29 cellular contexts compared by ENCODE assay signal in genomic region chr7:73890541-73891147, GRCh38. TPM values are rescaled to one million over a fixed set of nuclear protein-coding genes. Genes with fewer than 3 reads are reported as not detected.
DNase-seq lines count a peak whose midpoint lies in the region; ATAC-seq and TF ChIP-seq lines count a peak whose summit lies in the region.
"Had no signal": no experiment of that assay in that cellular context is flagged by ENCODE, and none has a peak within 500 bp of the region (broad histone marks: within the 10 kb centered on the region; RNA-seq: fewer than 3 reads in every experiment).

No MANE protein-coding gene starts in this region.

- H3K36me3 Mint-ChIP-seq in GM23338 (ENCODE audit: low read depth): peaks cover 4% of the 10 kb centered on the region; the same call in 2 of the 3 replicates
- H3K36me3 Mint-ChIP-seq in Calu3 (ENCODE audit: insufficient read depth, unreplicated experiment): no peaks in the 10 kb centered on the region
- H3K36me3 Mint-ChIP-seq: activated naive CD4-positive, alpha-beta T cell treated with anti-CD3 and anti-CD28 coated beads, Interleukin-2, amount 10 ng/mL, durations not matched to agents 7 days and 5 days; neural progenitor cell had no signal

- TF ChIP-seq CTCF in GM23338 (conservative IDR thresholded peaks at IDR 0.05; ENCODE audit: low read depth in 2 of 2) (no peak), astrocyte of the cerebellum (IDR thresholded peaks at IDR 0.05; ENCODE audit: low read depth, low read length, missing control alignments) (no peak), Peyer's patch (IDR thresholded peaks at IDR 0.05) (no peak), Calu3 (IDR thresholded peaks at IDR 0.05; ENCODE audit: unreplicated experiment) (no peak)

- BruUV-seq in Calu3 (replicated peaks; lab: Mats Ljungman, UMichigan): no TSS peak

- no peaks in the 10 kb centered on the region for H4K20me1 ChIP-seq in BLaER1
- H4K20me1 ChIP-seq in GM23338 (replicated peaks; ENCODE audit: insufficient read depth): no peaks in the 10 kb centered on the region

- peaks cover 3% of the 10 kb centered on the region for H3K4me1 Mint-ChIP-seq in GM23338
- no peaks in the 10 kb centered on the region for H3K4me1 Mint-ChIP-seq in Calu3 (ENCODE audit: low read depth, unreplicated experiment)

- H4K8ac ChIP-seq in neuronal stem cell (ENCODE audit: low read depth, low read length): no peak overlapping the region

- H3K4me3 ChIP-seq in BLaER1 (no peak overlapping the region), GM23338 (no peak overlapping the region), astrocyte of the cerebellum (ENCODE audit: low read depth, low read length) (no peak overlapping the region), neuronal stem cell (ENCODE audit: low read length in 2 of 2) (no peak overlapping the region), Peyer's patch (no peak overlapping the region)
- H3K4me3 ChIP-seq: colonic mucosa, neural progenitor cell, right lobe of liver, upper lobe of left lung had no signal

- peak overlapping the region; percentile 52; the same call in 1 of the 2 replicates for H2AFZ ChIP-seq in GM23338
- H2AFZ ChIP-seq in neuronal stem cell (ENCODE audit: low read length): no peak overlapping the region
- H2AFZ ChIP-seq: neural progenitor cell had no signal

- no peak overlapping the region for H3K27ac Mint-ChIP-seq in GM23338
- no peak overlapping the region for H3K27ac Mint-ChIP-seq in Calu3 (ENCODE audit: unreplicated experiment)
- H3K27ac Mint-ChIP-seq: activated naive CD4-positive, alpha-beta T cell treated with anti-CD3 and anti-CD28 coated beads, Interleukin-2, amount 10 ng/mL, durations not matched to agents 7 days and 5 days; neural progenitor cell; T-helper 17 cell had no signal

- H3K79me2 ChIP-seq in GM23338 (replicated peaks; ENCODE audit: insufficient read depth): no peaks in the 10 kb centered on the region

- H2AK5ac ChIP-seq in neuronal stem cell (ENCODE audit: low read depth, low read length): peak overlapping the region; percentile 30

- H3K36me3 ChIP-seq in BLaER1 (no peaks in the 10 kb centered on the region), GM23338 (ENCODE audit: insufficient read depth) (no peaks in the 10 kb centered on the region), neuronal stem cell (replicated peaks in 1 of 2; ENCODE audit: control insufficient read depth in 2 of 2, insufficient read depth in 2 of 2, low read length in 2 of 2) (no peaks in the 10 kb centered on the region), Peyer's patch (no peaks in the 10 kb centered on the region)
- H3K36me3 ChIP-seq: colonic mucosa, neural progenitor cell, right lobe of liver, upper lobe of left lung had no signal

- H2BK12ac ChIP-seq in neuronal stem cell (ENCODE audit: low read length): peak overlapping the region; percentile 4

- H3K9me3 ChIP-seq in BLaER1 (peaks cover 6% of the 10 kb centered on the region), neuronal stem cell (replicated peaks in 1 of 2; ENCODE audit: control insufficient read depth in 2 of 2, insufficient read depth in 1 of 2, low read depth in 1 of 2, low read length in 2 of 2) (peaks cover 0 to 5% of the 10 kb centered on the region in 2 donors), Peyer's patch (no peaks in the 10 kb centered on the region)
- H3K9me3 ChIP-seq: colonic mucosa, right lobe of liver, upper lobe of left lung had no signal

- H3K4me1 ChIP-seq in BLaER1 (peaks cover 47% of the 10 kb centered on the region), GM23338 (ENCODE audit: insufficient read depth) (no peaks in the 10 kb centered on the region), neuronal stem cell (ENCODE audit: control insufficient read depth in 2 of 2, insufficient read depth in 1 of 2, low read depth in 1 of 2, low read length in 2 of 2) (peaks cover 3 to 13% of the 10 kb centered on the region in 2 donors), Peyer's patch (peaks cover 0 to 23% (median 0%) of the 10 kb centered on the region in 4 donors)
- H3K4me1 ChIP-seq: Caco-2, colonic mucosa, right lobe of liver had no signal

- ATAC-seq in GM23338: no peak
- ATAC-seq: activated CD4-positive, CD25-positive, alpha-beta regulatory T cell treated with anti-CD3 and anti-CD28 coated beads, Interleukin-2, amount 50 U/mL, for 24 hours; left lobe of liver; right lobe of liver; T-helper 17 cell had no signal

- no peak overlapping the region for H2BK120ac ChIP-seq in neuronal stem cell (ENCODE audit: low read depth, low read length)

- DNase-seq in GM23338 (ENCODE audit: low spot score): no peak
- peak; percentile 46 for DNase-seq in astrocyte of the cerebellum (ENCODE audit: low read depth)
- DNase-seq in neuronal stem cell (ENCODE audit: low spot score): no peak
- no peak for DNase-seq in Peyer's patch
- no peak for DNase-seq in Calu3
- DNase-seq in HK-2 (ENCODE audit: unreplicated experiment): no peak
- DNase-seq: activated naive CD4-positive, alpha-beta T cell treated with anti-CD3 and anti-CD28 coated beads, Interleukin-2, amount 10 ng/mL, durations not matched to agents 7 days and 5 days; amniotic stem cell; colonic mucosa; DND-41; effector CD8-positive, alpha-beta T cell; GF-D8; KBM-7; NCI-H1105 treated with DMSO at 0.1 percent for 48 hours; NCI-H187 treated with DMSO at 0.1 percent for 48 hours; NCI-H2171; stimulated activated CD4-positive, alpha-beta T cell treated with anti-CD3 and anti-CD28 coated beads, Interleukin-4, amount 100 ng/mL, for 4 hours; substantia nigra; T-helper 17 cell; upper lobe of left lung had no signal

- peak overlapping the region; percentile 68 for H2BK15ac ChIP-seq in neuronal stem cell (ENCODE audit: low read length)

- peak overlapping the region; percentile 39 for H3K4me2 ChIP-seq in BLaER1
- H3K4me2 ChIP-seq in GM23338: no peak overlapping the region
- no peak overlapping the region for H3K4me2 ChIP-seq in neuronal stem cell (ENCODE audit: insufficient read depth, low read length, poor library complexity, severe bottlenecking)
- H3K4me2 ChIP-seq: neural progenitor cell had no signal

- intact Hi-C loops in Calu3 (cut with micrococcal nuclease; ENCODE audit: unreplicated experiment): no loop called here

- H2BK5ac ChIP-seq in neuronal stem cell (ENCODE audit: low read length): no peak overlapping the region

- in situ Hi-C loops in astrocyte of the cerebellum (cut with HindIII; ENCODE audit: low sequenced_read_pairs): no loop called here

- H3K27me3 ChIP-seq in BLaER1 (no peaks in the 10 kb centered on the region), GM23338 (ENCODE audit: insufficient read depth) (no peaks in the 10 kb centered on the region), neuronal stem cell (ENCODE audit: control insufficient read depth in 3 of 3, insufficient read depth in 3 of 3, low read depth in 1 of 3, low read length in 3 of 3) (peaks cover 0 to 15% (median 0%) of the 10 kb centered on the region in 3 experiments), Peyer's patch (no peaks in the 10 kb centered on the region)
- H3K27me3 ChIP-seq: colonic mucosa, neural progenitor cell, right lobe of liver, upper lobe of left lung had no signal

- H3K23ac ChIP-seq in neuronal stem cell (ENCODE audit: low read depth, low read length, poor library complexity): no peak overlapping the region

- H3K4me3 Mint-ChIP-seq in GM23338 (no peak overlapping the region), Calu3 (ENCODE audit: low read depth, unreplicated experiment) (no peak overlapping the region)
- H3K4me3 Mint-ChIP-seq: activated naive CD4-positive, alpha-beta T cell treated with anti-CD3 and anti-CD28 coated beads, Interleukin-2, amount 10 ng/mL, durations not matched to agents 7 days and 5 days; neural progenitor cell; T-helper 17 cell had no signal

- no peaks in the 10 kb centered on the region for H3F3A ChIP-seq in GM23338 (replicated peaks; ENCODE audit: low read depth)

- CTCF ChIA-PET in Calu3 (lab: Charles Lee): no interaction called here

- H3K18ac ChIP-seq in neuronal stem cell (ENCODE audit: low read length): no peak overlapping the region

- H4K91ac ChIP-seq in neuronal stem cell (ENCODE audit: low read depth, low read length, poor library complexity): no peak overlapping the region

- H3K9me3 Mint-ChIP-seq in GM23338 (peaks cover 4% of the 10 kb centered on the region; the same call in 2 of the 3 replicates), Calu3 (ENCODE audit: low read depth, unreplicated experiment) (no peaks in the 10 kb centered on the region)
- H3K9me3 Mint-ChIP-seq: activated naive CD4-positive, alpha-beta T cell treated with anti-CD3 and anti-CD28 coated beads, Interleukin-2, amount 10 ng/mL, durations not matched to agents 7 days and 5 days had no signal

- H3K27ac ChIP-seq in BLaER1 (no peak overlapping the region), GM23338 (ENCODE audit: low read depth) (no peak overlapping the region), neuronal stem cell (replicated peaks; ENCODE audit: low read length) (no peak overlapping the region), Peyer's patch (no peak overlapping the region)
- H3K27ac ChIP-seq: colonic mucosa, neural progenitor cell, right lobe of liver had no signal

- no peak overlapping the region for H3K4ac ChIP-seq in neuronal stem cell (ENCODE audit: low read length)

- TF ChIP-seq POLR2A in Peyer's patch (IDR thresholded peaks at IDR 0.05): no peak

- H3K9ac ChIP-seq in BLaER1: no peak overlapping the region
- no peak overlapping the region for H3K9ac ChIP-seq in neuronal stem cell (ENCODE audit: low read depth, low read length, poor library complexity)
- H3K9ac ChIP-seq: neural progenitor cell had no signal

- no peaks in the 10 kb centered on the region for H3K79me1 ChIP-seq in neuronal stem cell (ENCODE audit: low read depth, low read length)

- no peak overlapping the region for H3K14ac ChIP-seq in neuronal stem cell (ENCODE audit: low read length)

- peaks cover 10% of the 10 kb centered on the region for H3K27me3 Mint-ChIP-seq in GM23338 (ENCODE audit: insufficient read depth, low read depth, poor library complexity)
- peaks cover 58% of the 10 kb centered on the region for H3K27me3 Mint-ChIP-seq in Calu3 (ENCODE audit: unreplicated experiment)

- WGBS in neuronal stem cell (ENCODE audit: extremely low coverage in 2 of 2, insufficient read length in 2 of 2, insufficient replicate concordance in 1 of 2), 2 donors: no CpG with 5 or more reads among the region's 16 CpGs

- H3K9me2 ChIP-seq in GM23338 (ENCODE audit: insufficient read depth): no peaks in the 10 kb centered on the region

RNA-seq across cellular contexts. Expression of gene TMEM270, which starts 29.7 kb away (rescaled TPM):
- not detected in 2 replicates for total RNA-seq in GM23338 (2014; rRNA removed; shearing (Covaris generic))
- not detected in 2 replicates for polyA plus RNA-seq in GM23338 (2016; fragmentation: Nextera tagmentation; extraction: Ambion mirVana)
- not detected for polyA plus RNA-seq in neuronal stem cell (2013, experiment 1 of 2)
- polyA plus RNA-seq in neuronal stem cell (2013, experiment 2 of 2): 0.04 TPM
- not detected for total RNA-seq in Peyer's patch
- 0.59 and 1.2 TPM in 2 replicates for total RNA-seq in Calu3 (2022)
- total RNA-seq: Caco-2, colonic mucosa, glomerular endothelial cell, left lobe of liver, NCI-H460, right lobe of liver, T-helper 17 cell, upper lobe of left lung had no signal
- polyA plus RNA-seq: CD14-positive monocyte had no signal

RNA-seq across cellular contexts. Expression of gene METTL27, which starts 48.3 kb away (rescaled TPM):
- total RNA-seq in GM23338 (2014; rRNA removed; shearing (Covaris generic)): 5.9 and 11.0 TPM in 2 replicates
- 7.2 and 10.1 TPM in 2 replicates for polyA plus RNA-seq in GM23338 (2016; fragmentation: Nextera tagmentation; extraction: Ambion mirVana)
- 2.8 TPM for polyA plus RNA-seq in neuronal stem cell (2013, experiment 1 of 2)
- polyA plus RNA-seq in neuronal stem cell (2013, experiment 2 of 2): 3.3 TPM
- total RNA-seq in Peyer's patch (10 to 100 TPM in 2 of 4 donors, 1 to 10 TPM in 2; 2.1 to 20.4 (median 11.7) TPM), Calu3 (2022) (14.3 TPM in 2 replicates)

RNA-seq across cellular contexts. Expression of gene CLDN4, which starts 59.8 kb away (rescaled TPM):
- 18.6 and 19.4 TPM in 2 replicates for total RNA-seq in GM23338 (2014; rRNA removed; shearing (Covaris generic))
- polyA plus RNA-seq in GM23338 (2016; fragmentation: Nextera tagmentation; extraction: Ambion mirVana): 11.6 and 16.5 TPM in 2 replicates
- polyA plus RNA-seq in neuronal stem cell (2013, experiment 1 of 2): 4.1 TPM
- polyA plus RNA-seq in neuronal stem cell (2013, experiment 2 of 2): 4.0 TPM
- 100 to 1,000 TPM in 3 of 4 donors, 10 to 100 TPM in 1; 83.3 to 551 (median 450) TPM for total RNA-seq in Peyer's patch
- total RNA-seq in Calu3 (2022): 283 and 325 TPM in 2 replicates
- polyA plus RNA-seq: CD14-positive monocyte had no signal
